Comparison of ENCODE assay signal across 18 cellular contexts in genomic region chr5:178739452-178740180, GRCh38. TPM values are rescaled to one million over a fixed set of nuclear protein-coding genes. Genes with fewer than 3 reads are reported as not detected.
A peak's percentile ranks its signal among the peaks of the same experiment; 100 is the strongest.
DNase-seq lines count a peak whose midpoint lies in the region; ATAC-seq and TF ChIP-seq lines count a peak whose summit lies in the region.
"Had no signal": no experiment of that assay in that cellular context is flagged by ENCODE, and none has a peak within 500 bp of the region (broad histone marks: within the 10 kb centered on the region; RNA-seq: fewer than 3 reads in every experiment).

No MANE protein-coding gene starts in this region.

- H3K9me3 ChIP-seq in breast epithelium (peaks cover 0 to 4% of the 10 kb centered on the region in 2 donors), subcutaneous abdominal adipose tissue (ENCODE audit: control insufficient read depth in 5 of 5, low read length in 5 of 5) (peaks cover 0 to 3% (median 0%) of the 10 kb centered on the region in 5 donors)

- no peak overlapping the region for H3K4me3 Mint-ChIP-seq in MCF 10A (ENCODE audit: unreplicated experiment)
- H3K4me3 Mint-ChIP-seq: CD4-positive, alpha-beta T cell; GM23338 had no signal

- intact Hi-C loops in MCF 10A (cut with micrococcal nuclease) (loop anchor here (2.0 kb wide), 1 partner anchor 47 kb away; no protein-coding TSS in a partner anchor), breast epithelium (cut with DNase I; ENCODE audit: low total_unique reads) (no loop called here)

- H3K27me3 Mint-ChIP-seq in MCF 10A (ENCODE audit: insufficient read depth, unreplicated experiment): no peaks in the 10 kb centered on the region

- no peak for TF ChIP-seq POLR2A in breast epithelium (IDR thresholded peaks at IDR 0.05)

- ATAC-seq in foreskin keratinocyte (no peak), GM21381 (IDR thresholded peaks at IDR 0.05; ENCODE audit: unreplicated experiment) (no peak)
- ATAC-seq: A549, GM23338 had no signal

- POLR2A ChIA-PET in MCF 10A (lab: Yijun Ruan, JAX): interaction anchor here (0.9 kb wide), 1 partner anchor 12 kb away, joined by 3 read pairs; no protein-coding TSS in a partner anchor

- H3K4me3 ChIP-seq in breast epithelium (no peak overlapping the region), subcutaneous abdominal adipose tissue (ENCODE audit: low read depth in 1 of 5, low read length in 5 of 5) (peak overlapping the region in 1 of 5 donors; percentile 4)
- H3K4me3 ChIP-seq: A549, GM23338 had no signal

- CTCF ChIA-PET in MCF 10A (lab: Yijun Ruan, JAX): no interaction called here

- H3K9me3 Mint-ChIP-seq in MCF 10A (ENCODE audit: unreplicated experiment): peaks cover 25% of the 10 kb centered on the region

- H3K36me3 ChIP-seq in breast epithelium (no peaks in the 10 kb centered on the region), subcutaneous abdominal adipose tissue (ENCODE audit: control insufficient read depth in 5 of 5, insufficient read depth in 5 of 5, low read length in 5 of 5) (no peaks in the 10 kb centered on the region)

- H3K9ac ChIP-seq in subcutaneous abdominal adipose tissue (ENCODE audit: low read length in 5 of 5): peak overlapping the region in 2 of 5 donors; percentile 27 to 63

- no peaks in the 10 kb centered on the region for H3K36me3 Mint-ChIP-seq in MCF 10A (ENCODE audit: insufficient read depth, unreplicated experiment)

- DNase-seq in MCF 10A (ENCODE audit: unreplicated experiment) (peak; percentile 25), breast epithelium (ENCODE audit: low spot score in 2 of 2) (no peak), epithelial cell of prostate (ENCODE audit: low read depth, low spot score) (no peak), foreskin keratinocyte (peak; percentile 14 to 42), NCI-H226 (no peak), DMS114 treated with DMSO at 0.1 percent for 48 hours (lab: John Stamatoyannopoulos, UW; ENCODE audit: unreplicated experiment) (no peak)
- DNase-seq: AML-193; CD4-positive, alpha-beta T cell; DMS79 treated with DMSO at 0.1 percent for 48 hours; GF-D8; HCEC 1CT had no signal

- no peak overlapping the region for H3K27ac Mint-ChIP-seq in MCF 10A (ENCODE audit: low read depth, unreplicated experiment)
- H3K27ac Mint-ChIP-seq: CD4-positive, alpha-beta T cell; GM23338 had no signal

- H3K27ac ChIP-seq in breast epithelium (no peak overlapping the region), epithelial cell of prostate (peak overlapping the region; percentile 58), foreskin keratinocyte (no peak overlapping the region), subcutaneous abdominal adipose tissue (ENCODE audit: low read depth, low read length) (peak overlapping the region; percentile 94)
- H3K27ac ChIP-seq: 22Rv1, A549, C4-2B, HL-60 had no signal

- no TSS peak for BruUV-seq in MCF 10A (replicated peaks; lab: Mats Ljungman, UMichigan)

- H3K4me1 ChIP-seq in breast epithelium (no peaks in the 10 kb centered on the region), foreskin keratinocyte (no peaks in the 10 kb centered on the region), subcutaneous abdominal adipose tissue (ENCODE audit: control insufficient read depth in 5 of 5, insufficient read depth in 5 of 5, low read length in 5 of 5) (peaks cover 0 to 53% (median 37%) of the 10 kb centered on the region in 5 donors)
- H3K4me1 ChIP-seq: A549 had no signal

- TF ChIP-seq CTCF in MCF 10A (IDR thresholded peaks at IDR 0.05; ENCODE audit: unreplicated experiment) (no peak), breast epithelium (IDR thresholded peaks at IDR 0.05) (no peak), foreskin keratinocyte (conservative IDR thresholded peaks at IDR 0.05) (no peak)

- H3K27me3 ChIP-seq in breast epithelium: no peaks in the 10 kb centered on the region
- no peaks in the 10 kb centered on the region for H3K27me3 ChIP-seq in foreskin keratinocyte
- H3K27me3 ChIP-seq in subcutaneous abdominal adipose tissue (ENCODE audit: control insufficient read depth in 5 of 5, insufficient read depth in 4 of 5, low read length in 5 of 5): no peaks in the 10 kb centered on the region

- H3K4me1 Mint-ChIP-seq in MCF 10A (ENCODE audit: insufficient read depth, unreplicated experiment): peaks cover 25% of the 10 kb centered on the region
- H3K4me1 Mint-ChIP-seq: GM23338 had no signal

RNA-seq across cellular contexts. Expression of gene ZNF354A, which starts 9.2 kb away (rescaled TPM):
- total RNA-seq in MCF 10A (2022) (24.3 and 24.8 TPM in 2 replicates), breast epithelium (10 to 100 TPM; 17.6 to 25.8 (median 21.3) TPM), foreskin keratinocyte (9.6 and 10.3 TPM in 2 replicates)
- 4.5 and 5.2 TPM in 2 replicates for polyA plus RNA-seq in foreskin keratinocyte

Comparison
In these comparisons a context has a peak if more than half of its experiments do, and no peak if none do; other contexts are left out.
1. DNase-seq: peak in MCF 10A (single experiment) and foreskin keratinocyte (2 of 2); none in breast epithelium (0 of 2), epithelial cell of prostate (single experiment), NCI-H226 (single experiment) and DMS114 treated with DMSO at 0.1 percent for 48 hours (single experiment).
2. H3K27ac ChIP-seq: peak in epithelial cell of prostate (single experiment) and subcutaneous abdominal adipose tissue (single experiment); none in breast epithelium (0 of 2) and foreskin keratinocyte (single experiment).